Comparison of ENCODE assay signal across 9 cellular contexts in the genomic region with DNA sequence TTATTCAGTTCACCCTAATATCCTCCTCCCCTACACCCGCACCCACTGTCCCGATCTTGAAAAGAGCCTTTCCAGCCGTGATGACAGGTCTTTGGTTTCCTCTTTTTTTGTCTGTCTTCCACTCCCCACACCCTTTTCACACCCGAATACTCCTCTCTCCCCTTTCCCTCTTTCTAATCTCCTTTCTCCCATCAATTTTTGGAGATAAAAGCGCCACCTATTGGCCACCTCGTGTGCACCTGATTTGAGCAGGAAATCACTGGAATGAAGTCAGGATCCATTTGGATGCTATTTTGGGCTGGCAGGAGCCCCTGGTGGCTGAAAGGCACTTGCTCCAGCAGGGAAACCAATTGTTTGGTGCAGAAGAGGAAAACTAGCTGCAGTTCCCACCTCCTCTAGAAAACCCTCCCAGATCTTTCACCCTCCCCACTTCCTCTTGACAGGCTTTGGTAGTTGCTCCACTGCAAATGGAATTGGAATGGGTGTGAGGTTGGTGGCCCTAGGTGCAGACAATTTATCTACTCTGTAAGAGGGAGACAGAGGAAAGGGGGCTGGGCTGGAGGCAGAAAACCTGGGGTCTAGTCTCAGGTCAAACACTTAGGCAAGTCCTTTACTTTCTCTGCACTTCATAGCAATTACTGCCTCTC. TPM values are rescaled to one million over a fixed set of nuclear protein-coding genes. Genes with fewer than 3 reads are reported as not detected.
DNase-seq lines count a peak whose midpoint lies in the region; ATAC-seq, FAIRE-seq and TF ChIP-seq lines count a peak whose summit lies in the region.
"Had no signal": no experiment of that assay in that cellular context is flagged by ENCODE, and none has a peak within 500 bp of the region (broad histone marks: within the 10 kb centered on the region; RNA-seq: fewer than 3 reads in every experiment).

No MANE protein-coding gene starts in this region.

- CTCF ChIA-PET in K562 (lab: Yijun Ruan, JAX; ENCODE audit: low intra/inter-chr PET ratio), result interaction anchor here (1.6 to 3.8 kb wide), 3 partner anchors 36 to 245 kb away, joined by 6 to 23 read pairs (median 17); no protein-coding TSS in a partner anchor

- H3K9me3 Mint-ChIP-seq in activated T-cell treated with anti-CD3 and anti-CD28 coated beads, Interleukin-2, amount 50 U/mL, for 24 hours, result no peaks in the 10 kb centered on the region
- H3K9me3 Mint-ChIP-seq: central memory CD8-positive, alpha-beta T cell had no signal

- H3K9ac ChIP-seq in K562 (ENCODE audit: insufficient read depth in 1 of 2, low read depth in 2 of 2, low read length in 2 of 2), result no peak overlapping the region

- DNase-seq in GM10266 (ENCODE audit: extremely low spot score) (no peak), NCI-H2171 treated with DMSO at 0.1 percent for 48 hours (lab: John Stamatoyannopoulos, UW) (peak; percentile 64), K562 (ENCODE audit: extremely low read depth in 1 of 4, low spot score in 3 of 4) (peak; percentile 55 to 77 (median 70)), lung (ENCODE audit: low spot score) (no peak)
- DNase-seq in activated T-cell treated with anti-CD3 and anti-CD28 coated beads, Interleukin-2, amount 50 U/mL, for 24 hours, result no peak

- peak; percentile 49 to 74; a peak in 3 of 4 replicates for TF ChIP-seq RAD21 in K562 (CRISPR knock-in tag; conservative IDR thresholded peaks at IDR 0.05 in 1 of 2, IDR thresholded peaks at IDR 0.05 in 1 of 2)

- intact Hi-C loops in K562 (cut with micrococcal nuclease), result loop anchor here (1.0 kb wide), 2 partner anchors 36 to 245 kb away; no protein-coding TSS in a partner anchor

- no peaks in the 10 kb centered on the region for H3K9me1 ChIP-seq in K562 (ENCODE audit: control insufficient read depth, insufficient read depth, low read length)

- ATAC-seq in K562, result peak; percentile 66
- ATAC-seq in lung (ENCODE audit: insufficient read depth, low FRiP score), result no peak
- no peak for ATAC-seq in HG03135 (IDR thresholded peaks at IDR 0.05; ENCODE audit: unreplicated experiment)
- no peak for ATAC-seq in GM18519 (IDR thresholded peaks at IDR 0.05; ENCODE audit: low FRiP score, unreplicated experiment)

- H3K27me3 Mint-ChIP-seq in activated T-cell treated with anti-CD3 and anti-CD28 coated beads, Interleukin-2, amount 50 U/mL, for 24 hours, result peaks cover 58% of the 10 kb centered on the region

- 11% methylated on average over 6 of the region's 6 CpGs for WGBS in K562 (ENCODE audit: insufficient coverage, low coverage, missing lambda C conversion rate)
- 5 to 7% methylated on average over 6 of the region's 6 CpGs for WGBS in lung, 2 donors

- H3K9me3 ChIP-seq in K562 (replicated peaks; ENCODE audit: control insufficient read depth, insufficient read depth, low read depth, low read length) (no peaks in the 10 kb centered on the region), lung (ENCODE audit: control insufficient read depth in 2 of 2, insufficient read depth in 1 of 2, low read length in 1 of 2) (no peaks in the 10 kb centered on the region)

- H3K36me3 Mint-ChIP-seq in activated T-cell treated with anti-CD3 and anti-CD28 coated beads, Interleukin-2, amount 50 U/mL, for 24 hours (ENCODE audit: low read depth), result no peaks in the 10 kb centered on the region

- H3K27ac ChIP-seq in K562 (ENCODE audit: extremely low read depth, low read depth, low read length), result no peak overlapping the region
- no peak overlapping the region for H3K27ac ChIP-seq in lung (ENCODE audit: low read depth in 1 of 2, low read length in 1 of 2)

- 0 out of 2 replicates have a peak, but pooled peaks cover 3% of the 10 kb centered on the region for H4K20me1 ChIP-seq in K562 (replicated peaks; ENCODE audit: control insufficient read depth, insufficient read depth, low read length)

- TF ChIP-seq CTCF in GM10266 (IDR thresholded peaks at IDR 0.05; ENCODE audit: control insufficient read depth, insufficient read depth, low read depth, missing control alignments) (peak; percentile 64), K562 (IDR thresholded peaks at IDR 0.05 in 2 of 3, conservative IDR thresholded peaks at IDR 0.05 in 1 of 3; ENCODE audit: insufficient read depth in 2 of 3, low read depth in 1 of 3, low read length in 3 of 3) (peak; percentile 85 to 94 (median 91)), lung (IDR thresholded peaks at IDR 0.05; ENCODE audit: control extremely low read depth, extremely low read depth) (peak; percentile 33)

- H3K4me1 ChIP-seq in K562 (replicated peaks in 1 of 2; ENCODE audit: control insufficient read depth in 2 of 2, insufficient read depth in 2 of 2, low read length in 2 of 2) (no peaks in the 10 kb centered on the region; a peak in 1 of 5 replicates), lung (ENCODE audit: control insufficient read depth in 2 of 2, insufficient read depth in 2 of 2, low read length in 2 of 2) (no peaks in the 10 kb centered on the region)

- no peak for TF ChIP-seq EP300 in K562 (IDR thresholded peaks at IDR 0.05; ENCODE audit: low read length)

- FAIRE-seq in A204.1 (lab: Jason Lieb, UNC) (peak; percentile 86), K562 (lab: Jason Lieb, UNC) (peak; percentile 79)

- H3K4me3 Mint-ChIP-seq in activated T-cell treated with anti-CD3 and anti-CD28 coated beads, Interleukin-2, amount 50 U/mL, for 24 hours, result no peak overlapping the region
- H3K4me3 Mint-ChIP-seq: central memory CD8-positive, alpha-beta T cell had no signal

- H3K36me3 ChIP-seq in K562 (ENCODE audit: control insufficient read depth, insufficient read depth, low read length) (no peaks in the 10 kb centered on the region), lung (ENCODE audit: control insufficient read depth in 2 of 2, insufficient read depth in 2 of 2, low read length in 2 of 2) (no peaks in the 10 kb centered on the region)

- BruUV-seq in K562 (replicated peaks; lab: Mats Ljungman, UMichigan), result no TSS peak

- TF ChIP-seq POLR2A in K562 (conservative IDR thresholded peaks at IDR 0.05), result no peak

- no peaks in the 10 kb centered on the region for H3K4me1 Mint-ChIP-seq in activated T-cell treated with anti-CD3 and anti-CD28 coated beads, Interleukin-2, amount 50 U/mL, for 24 hours (ENCODE audit: low read depth)

- POLR2A ChIA-PET in K562 (lab: Yijun Ruan, JAX), result interaction anchor here (1.1 to 1.4 kb wide), 2 partner anchors 9 to 17 kb away, joined by 3 to 4 read pairs; no protein-coding TSS in a partner anchor

- H2AFZ ChIP-seq in K562 (ENCODE audit: low read depth, low read length), result no peak overlapping the region

- no peaks in the 10 kb centered on the region for H3K79me2 ChIP-seq in K562 (ENCODE audit: control insufficient read depth, insufficient read depth, low read length)

- in situ Hi-C loops in K562 (cut with MboI), result loop anchor here (10.0 kb wide), 1 partner anchor 250 kb away; no protein-coding TSS in a partner anchor

- H3K4me3 ChIP-seq in K562, result no peak overlapping the region
- no peak overlapping the region for H3K4me3 ChIP-seq in lung

- H3K4me2 ChIP-seq in K562 (ENCODE audit: insufficient read depth, low read length), result no peak overlapping the region

- peaks cover 18 to 31% of the 10 kb centered on the region in 2 experiments for H3K27me3 ChIP-seq in K562 (ENCODE audit: control insufficient read depth in 2 of 2, insufficient read depth in 2 of 2, low read length in 2 of 2)
- H3K27me3 ChIP-seq in lung (ENCODE audit: control insufficient read depth, insufficient read depth), result no peaks in the 10 kb centered on the region

- no peak overlapping the region for H3K27ac Mint-ChIP-seq in activated T-cell treated with anti-CD3 and anti-CD28 coated beads, Interleukin-2, amount 50 U/mL, for 24 hours

TF ChIP-seq in K562, 482 proteins besides CTCF, POLR2A, EP300 and RAD21 (continues in another document):
- TF ChIP-seq SP1 (CRISPR knock-in tag; IDR thresholded peaks at IDR 0.05), result no peak
- no peak for TF ChIP-seq TCF7 (IDR thresholded peaks at IDR 0.05; ENCODE audit: borderline replicate concordance)

RNA-seq across cellular contexts. Expression of gene FOXE3, which starts 8.4 kb away (rescaled TPM):
- total RNA-seq in K562 (2011; cell fraction: chromatin; rRNA removed; ENCODE audit: low replicate concordance), result not detected in 2 replicates
- not detected in 2 replicates for total RNA-seq in K562 (2011; cell fraction: nucleolus; rRNA removed)
- not detected in 2 replicates for total RNA-seq in K562 (2011; cell fraction: nucleoplasm; rRNA removed)
- total RNA-seq in K562 (2014; rRNA removed), result not detected in 2 replicates
- not detected in 2 replicates for total RNA-seq in K562 (2014; rRNA removed; fragmentation: Illumina TruSeq; extraction: Trizol)
- total RNA-seq in K562 (2015; rRNA removed; fragmentation: Illumina TruSeq; extraction: Trizol), result not detected in 2 replicates
- total RNA-seq in K562 (2021), result not detected in 2 replicates
- not detected in 2 replicates for polyA plus RNA-seq in K562 (2011; rRNA removed)
- polyA plus RNA-seq in K562 (2011; cell fraction: cytosol; rRNA removed), result not detected in 2 replicates
- polyA plus RNA-seq in K562 (2011; cell fraction: nucleus; rRNA removed), result 0.10 TPM in 1 of 2 replicates, not detected in the other
- 0.04 TPM in 1 of 2 replicates, not detected in the other for polyA plus RNA-seq in K562 (2012)
- not detected in 2 replicates for polyA plus RNA-seq in K562 (2014; fragmentation: Illumina TruSeq; extraction: Trizol)
- polyA plus RNA-seq in K562 (2014; fragmentation: Nextera tagmentation; extraction: Ambion mirVana), result not detected
- not detected in 2 replicates for polyA plus RNA-seq in K562 (2014; rRNA removed)
- polyA minus RNA-seq in K562 (2011; rRNA and poly(A)+ RNA removed), result not detected in 2 replicates
- polyA minus RNA-seq in K562 (2011; cell fraction: cytosol; rRNA and poly(A)+ RNA removed), result not detected in 2 replicates
- polyA minus RNA-seq in K562 (2011; cell fraction: nucleus; rRNA and poly(A)+ RNA removed), result not detected in 2 replicates
- not detected for total RNA-seq in lung
- under 1 TPM in 1 of 2 donors, not detected in 1; 0.01 TPM for polyA plus RNA-seq in lung

RNA-seq across cellular contexts. Expression of gene FOXD2, which starts 13.4 kb away (rescaled TPM):
- 0.46 and 0.93 TPM in 2 replicates for total RNA-seq in K562 (2011; cell fraction: chromatin; rRNA removed; ENCODE audit: low replicate concordance)
- 1.2 TPM in 2 replicates for total RNA-seq in K562 (2011; cell fraction: nucleolus; rRNA removed)
- total RNA-seq in K562 (2011; cell fraction: nucleoplasm; rRNA removed), result 0.66 and 0.84 TPM in 2 replicates
- total RNA-seq in K562 (2014; rRNA removed) (1.2 TPM in 2 replicates), K562 (2014; rRNA removed; fragmentation: Illumina TruSeq; extraction: Trizol) (0.22 and 0.26 TPM in 2 replicates), K562 (2015; rRNA removed; fragmentation: Illumina TruSeq; extraction: Trizol) (0.26 and 0.33 TPM in 2 replicates), K562 (2021) (0.86 and 1.2 TPM in 2 replicates), lung (1 to 10 TPM in 1 of 2 donors, under 1 TPM in 1; 0.09 to 1.1 TPM)
- polyA plus RNA-seq in K562 (2011; rRNA removed) (0.15 and 0.27 TPM in 2 replicates), K562 (2014; fragmentation: Illumina TruSeq; extraction: Trizol) (0.19 and 0.22 TPM in 2 replicates), K562 (2014; fragmentation: Nextera tagmentation; extraction: Ambion mirVana) (under 1 TPM; 0.06 to 0.07 TPM), K562 (2014; rRNA removed) (0.46 and 0.53 TPM in 2 replicates), lung (under 1 TPM; 0.11 to 0.16 TPM)
- polyA plus RNA-seq in K562 (2011; cell fraction: cytosol; rRNA removed), result 0.19 and 0.52 TPM in 2 replicates
- polyA plus RNA-seq in K562 (2011; cell fraction: nucleus; rRNA removed), result 0.79 and 1.2 TPM in 2 replicates
- 1.7 and 2.8 TPM in 2 replicates for polyA plus RNA-seq in K562 (2012)
- 0.12 and 0.14 TPM in 2 replicates for polyA minus RNA-seq in K562 (2011; rRNA and poly(A)+ RNA removed)
- polyA minus RNA-seq in K562 (2011; cell fraction: cytosol; rRNA and poly(A)+ RNA removed), result 0.29 and 0.64 TPM in 2 replicates
- polyA minus RNA-seq in K562 (2011; cell fraction: nucleus; rRNA and poly(A)+ RNA removed), result 0.67 and 1.00 TPM in 2 replicates

Comparison
In these comparisons a context has a peak if more than half of its experiments do, and no peak if none do; other contexts are left out.
1. DNase-seq: peak in NCI-H2171 treated with DMSO at 0.1 percent for 48 hours (single experiment) and K562 (4 of 4); none in GM10266 (single experiment), lung (single experiment) and activated T-cell treated with anti-CD3 and anti-CD28 coated beads, Interleukin-2, amount 50 U/mL, for 24 hours (single experiment).
2. CTCF ChIP-seq: peak in every context shown above with its lines; median percentile 91 in K562; 64 in GM10266; 33 in lung.